In the genomic region with DNA sequence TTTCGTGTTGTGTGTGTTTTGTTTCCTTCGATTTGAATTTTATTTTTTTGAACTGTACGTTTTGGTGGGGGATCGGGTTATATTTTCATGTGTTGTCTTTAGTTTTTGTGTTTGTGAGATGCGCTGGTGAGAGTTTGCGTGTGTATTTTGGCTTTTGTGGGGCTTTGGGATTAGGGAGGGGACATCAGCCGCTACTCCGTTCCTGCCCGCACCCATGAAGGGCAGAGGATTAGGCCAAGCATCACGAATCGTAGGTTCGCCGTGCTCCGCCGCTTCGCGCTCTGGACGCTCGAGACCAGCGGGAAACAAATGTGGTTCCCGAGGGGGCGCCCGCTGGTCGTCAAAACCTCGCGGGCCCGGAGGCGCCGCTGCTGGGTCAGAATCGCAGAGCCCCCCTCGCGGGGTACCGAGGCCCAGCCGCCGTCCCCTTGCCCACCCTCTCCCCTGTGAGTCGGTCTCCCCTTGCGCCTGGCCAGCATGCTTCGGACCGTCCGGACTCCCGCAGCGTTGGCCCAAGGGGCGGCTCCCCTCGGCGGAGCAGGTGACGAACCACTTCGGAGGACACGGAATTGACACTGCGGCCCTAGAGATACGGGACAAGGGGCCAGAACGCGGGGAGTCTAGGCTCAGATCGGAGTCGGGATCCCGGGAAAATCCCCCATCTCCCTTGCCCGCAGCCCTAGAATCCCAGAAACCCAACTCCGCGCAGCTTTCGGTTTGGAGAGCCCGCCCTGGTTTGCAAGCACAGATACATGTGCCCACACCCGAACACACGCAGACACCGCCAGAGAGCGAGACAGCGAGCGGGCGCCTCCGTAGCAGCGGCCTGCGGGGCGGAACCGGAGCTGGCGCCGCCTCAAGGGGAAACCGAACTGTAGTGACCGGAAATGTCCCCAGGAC, we compare ENCODE assay signal across 9 cellular contexts. TPM values are rescaled to one million over a fixed set of nuclear protein-coding genes. Genes with fewer than 3 reads are reported as not detected.
DNase-seq lines count a peak whose midpoint lies in the region; ATAC-seq, FAIRE-seq and TF ChIP-seq lines count a peak whose summit lies in the region.
"Had no signal": no experiment of that assay in that cellular context is flagged by ENCODE, and none has a peak within 500 bp of the region (broad histone marks: within the 10 kb centered on the region; RNA-seq: fewer than 3 reads in every experiment).

No MANE protein-coding gene starts in this region.

- H3K27me3 ChIP-seq in OCI-LY1 (ENCODE audit: insufficient read depth, low read length) (no peaks in the 10 kb centered on the region), K562 (ENCODE audit: control insufficient read depth in 2 of 2, insufficient read depth in 2 of 2, low read length in 2 of 2) (peaks cover 12 to 60% of the 10 kb centered on the region in 2 experiments; a peak in 3 of 5 replicates), keratinocyte (ENCODE audit: control insufficient read depth, extremely low read depth, insufficient read depth, low read length) (peaks cover 96% of the 10 kb centered on the region)

- in situ Hi-C loops in K562 (cut with MboI) = no loop called here

- peak overlapping the region; percentile 88 for H3K4me2 ChIP-seq in OCI-LY1 (ENCODE audit: low read length)
- no peak overlapping the region for H3K4me2 ChIP-seq in K562 (ENCODE audit: insufficient read depth, low read length)
- peak overlapping the region; percentile 94 for H3K4me2 ChIP-seq in keratinocyte (ENCODE audit: control insufficient read depth, extremely low read depth, insufficient read depth, low read depth, low read length)

- H3F3A ChIP-seq in OCI-LY1 (ENCODE audit: insufficient read depth, low read length) = no peaks in the 10 kb centered on the region

- POLR2A ChIA-PET in K562 (lab: Yijun Ruan, JAX) = no interaction called here

- TF ChIP-seq RAD21 in K562 (CRISPR knock-in tag; conservative IDR thresholded peaks at IDR 0.05 in 1 of 2, IDR thresholded peaks at IDR 0.05 in 1 of 2) = no peak

- no peak for TF ChIP-seq POLR2A in K562 (conservative IDR thresholded peaks at IDR 0.05)

- no peak for FAIRE-seq in K562 (lab: Jason Lieb, UNC)
- FAIRE-seq in keratinocyte (lab: Jason Lieb, UNC) = no peak
- FAIRE-seq: TTC549 had no signal

- H3K9me3 ChIP-seq in OCI-LY1 (ENCODE audit: low read length) (no peaks in the 10 kb centered on the region), K562 (replicated peaks; ENCODE audit: control insufficient read depth, insufficient read depth, low read depth, low read length) (no peaks in the 10 kb centered on the region), keratinocyte (ENCODE audit: control insufficient read depth, low read depth, low read length) (no peaks in the 10 kb centered on the region)

- H3K27ac ChIP-seq in OCI-LY1 (ENCODE audit: low read depth, low read length, poor library complexity, severe bottlenecking) = peak overlapping the region; percentile 97
- no peak overlapping the region for H3K27ac ChIP-seq in K562 (ENCODE audit: extremely low read depth, low read depth, low read length)
- H3K27ac ChIP-seq in keratinocyte (ENCODE audit: control insufficient read depth, insufficient read depth, low read length) = no peak overlapping the region

- no peak for TF ChIP-seq EP300 in K562 (IDR thresholded peaks at IDR 0.05; ENCODE audit: low read length)

- intact Hi-C loops in K562 (cut with micrococcal nuclease) = no loop called here

- CTCF ChIA-PET in K562 (lab: Yijun Ruan, JAX; ENCODE audit: low intra/inter-chr PET ratio) = no interaction called here

- H3K9ac ChIP-seq in OCI-LY1 (ENCODE audit: low read length) = peak overlapping the region; percentile 94
- H3K9ac ChIP-seq in K562 (ENCODE audit: insufficient read depth in 1 of 2, low read depth in 2 of 2, low read length in 2 of 2) = no peak overlapping the region
- H3K9ac ChIP-seq in keratinocyte (ENCODE audit: control insufficient read depth, extremely low read depth, insufficient read depth, low read length) = peak overlapping the region; percentile 7

- 38% methylated on average over 31 of the region's 76 CpGs for WGBS in K562 (ENCODE audit: insufficient coverage, low coverage, missing lambda C conversion rate)

- peaks cover 79% of the 10 kb centered on the region for H3K4me1 ChIP-seq in OCI-LY1 (ENCODE audit: insufficient read depth, low read length, severe bottlenecking)
- peaks cover 0 to 32% of the 10 kb centered on the region in 2 experiments; a peak in 2 of 5 replicates for H3K4me1 ChIP-seq in K562 (replicated peaks in 1 of 2; ENCODE audit: control insufficient read depth in 2 of 2, insufficient read depth in 2 of 2, low read length in 2 of 2)
- H3K4me1 ChIP-seq in keratinocyte (ENCODE audit: control insufficient read depth, extremely low read depth, insufficient read depth, low read length) = peaks cover 20% of the 10 kb centered on the region

- H3K9me1 ChIP-seq in K562 (ENCODE audit: control insufficient read depth, insufficient read depth, low read length) (no peaks in the 10 kb centered on the region), keratinocyte (ENCODE audit: control insufficient read depth, extremely low read depth, insufficient read depth, low read length) (no peaks in the 10 kb centered on the region)

- H3K36me3 ChIP-seq in OCI-LY1 (ENCODE audit: insufficient read depth, low read length) = no peaks in the 10 kb centered on the region
- no peaks in the 10 kb centered on the region for H3K36me3 ChIP-seq in K562 (ENCODE audit: control insufficient read depth, insufficient read depth, low read length)
- H3K36me3 ChIP-seq in keratinocyte (ENCODE audit: control insufficient read depth in 2 of 2, extremely low read depth in 1 of 2, insufficient read depth in 2 of 2, low read length in 2 of 2) = no peaks in the 10 kb centered on the region

- no peak overlapping the region for H2AFZ ChIP-seq in OCI-LY1 (ENCODE audit: low read length)
- no peak overlapping the region for H2AFZ ChIP-seq in K562 (ENCODE audit: low read depth, low read length)
- peak overlapping the region; percentile 69 for H2AFZ ChIP-seq in keratinocyte (ENCODE audit: control insufficient read depth, low read length)

- H3K9me2 ChIP-seq in OCI-LY1 (ENCODE audit: low read depth, low read length) = no peaks in the 10 kb centered on the region

- H3K79me2 ChIP-seq in OCI-LY1 (ENCODE audit: insufficient read depth, low read length) (peaks cover 31% of the 10 kb centered on the region), K562 (ENCODE audit: control insufficient read depth, insufficient read depth, low read length) (no peaks in the 10 kb centered on the region), keratinocyte (ENCODE audit: control insufficient read depth, insufficient read depth, low read length) (no peaks in the 10 kb centered on the region)

- no peaks in the 10 kb centered on the region for H4K20me1 ChIP-seq in OCI-LY1 (ENCODE audit: insufficient read depth, low read length)
- 0 out of 2 replicates have a peak, but pooled peaks cover 6% of the 10 kb centered on the region for H4K20me1 ChIP-seq in K562 (replicated peaks; ENCODE audit: control insufficient read depth, insufficient read depth, low read length)
- peaks cover 13% of the 10 kb centered on the region for H4K20me1 ChIP-seq in keratinocyte (ENCODE audit: control insufficient read depth, extremely low read depth, insufficient read depth, low read length)

- H3K4me3 ChIP-seq in HFF-Myc (replicated peaks; ENCODE audit: low read depth, low read length) (peak overlapping the region; percentile 41), OCI-LY1 (ENCODE audit: low read depth, low read length, poor library complexity, severe bottlenecking) (peak overlapping the region; percentile 82), K562 (no peak overlapping the region), keratinocyte (ENCODE audit: control insufficient read depth in 2 of 3, extremely low read depth in 1 of 3, insufficient read depth in 2 of 3, low read depth in 1 of 3, low read length in 3 of 3) (peak overlapping the region; percentile 30 to 81 (median 74))

- TF ChIP-seq CTCF in HFF-Myc (IDR thresholded peaks at IDR 0.05; ENCODE audit: low read depth, low read length, missing control alignments) = no peak
- TF ChIP-seq CTCF in OCI-LY1 (IDR thresholded peaks at IDR 0.05; ENCODE audit: low read length) = peak; percentile 40; the same call in 1 of the 2 replicates
- no peak for TF ChIP-seq CTCF in K562 (IDR thresholded peaks at IDR 0.05 in 2 of 3, conservative IDR thresholded peaks at IDR 0.05 in 1 of 3; ENCODE audit: insufficient read depth in 2 of 3, low read depth in 1 of 3, low read length in 3 of 3)
- no peak for TF ChIP-seq CTCF in keratinocyte (optimal IDR thresholded peaks at IDR 0.05 in 1 of 3, IDR thresholded peaks at IDR 0.05 in 1 of 3, conservative IDR thresholded peaks at IDR 0.05 in 1 of 3; ENCODE audit: extremely low read depth in 1 of 3, insufficient read depth in 2 of 3, low read length in 3 of 3)

- DNase-seq in DMS53 treated with DMSO at 0.1 percent for 48 hours (lab: John Stamatoyannopoulos, UW; ENCODE audit: unreplicated experiment) = peak; percentile 63
- DNase-seq in HFF-Myc (ENCODE audit: extremely low read depth, low read depth) = no peak
- no peak for DNase-seq in K562 (ENCODE audit: extremely low read depth in 1 of 4, low spot score in 3 of 4)
- no peak for DNase-seq in keratinocyte (ENCODE audit: low read depth, low spot score)
- peak; percentile 46 to 60 for DNase-seq in stimulated activated CD4-positive, alpha-beta T cell treated with anti-CD3 and anti-CD28 coated beads, Interleukin-4, amount 100 ng/mL, for 4 hours
- no peak for DNase-seq in D341Med (ENCODE audit: low spot score)
- DNase-seq in SIG-M5 (lab: John Stamatoyannopoulos, UW) = no peak

- no peak for ATAC-seq in K562

- dilution Hi-C loops in keratinocyte (cut with MboI; ENCODE audit: extremely low pct_ligation_motif_present, low sequenced_read_pairs) = no loop called here

- no TSS peak for BruUV-seq in K562 (replicated peaks; lab: Mats Ljungman, UMichigan)

RNA-seq across cellular contexts. Expression of gene PAX5, which starts 2.4 kb away (rescaled TPM):
- total RNA-seq in K562 (2011; cell fraction: chromatin; rRNA removed; ENCODE audit: low replicate concordance) = not detected in 2 replicates
- total RNA-seq in K562 (2011; cell fraction: nucleolus; rRNA removed) = not detected in 2 replicates
- not detected in 2 replicates for total RNA-seq in K562 (2011; cell fraction: nucleoplasm; rRNA removed)
- total RNA-seq in K562 (2014; rRNA removed) (not detected in 2 replicates), K562 (2014; rRNA removed; fragmentation: Illumina TruSeq; extraction: Trizol) (not detected in 2 replicates), K562 (2015; rRNA removed; fragmentation: Illumina TruSeq; extraction: Trizol) (not detected in 2 replicates), K562 (2021) (0.09 and 0.13 TPM in 2 replicates)
- polyA plus RNA-seq in K562 (2011; rRNA removed) (not detected in 2 replicates), K562 (2014; fragmentation: Illumina TruSeq; extraction: Trizol) (not detected in 2 replicates), K562 (2014; fragmentation: Nextera tagmentation; extraction: Ambion mirVana) (not detected), K562 (2014; rRNA removed) (0.03 TPM in 1 of 2 replicates, not detected in the other), keratinocyte (not detected in 3 replicates)
- not detected in 2 replicates for polyA plus RNA-seq in K562 (2011; cell fraction: cytosol; rRNA removed)
- not detected in 2 replicates for polyA plus RNA-seq in K562 (2011; cell fraction: nucleus; rRNA removed)
- 0.04 and 0.11 TPM in 2 replicates for polyA plus RNA-seq in K562 (2012)
- not detected in 2 replicates for polyA minus RNA-seq in K562 (2011; rRNA and poly(A)+ RNA removed)
- not detected in 2 replicates for polyA minus RNA-seq in K562 (2011; cell fraction: cytosol; rRNA and poly(A)+ RNA removed)
- polyA minus RNA-seq in K562 (2011; cell fraction: nucleus; rRNA and poly(A)+ RNA removed) = not detected in 2 replicates
- polyA plus RNA-seq in keratinocyte (2011; ENCODE audit: low read depth) = not detected
- not detected in 2 replicates for polyA plus RNA-seq in keratinocyte (2011; cell fraction: cytosol; rRNA removed)
- not detected in 2 replicates for polyA plus RNA-seq in keratinocyte (2011; cell fraction: nucleus; rRNA removed)
- polyA plus RNA-seq in keratinocyte (2012; ENCODE audit: low replicate concordance) = not detected in 2 replicates
- polyA minus RNA-seq in keratinocyte = not detected in 3 replicates
- not detected for polyA minus RNA-seq in keratinocyte (2011; cell fraction: cytosol; rRNA and poly(A)+ RNA removed)
- polyA minus RNA-seq in keratinocyte (2011; cell fraction: nucleus; rRNA and poly(A)+ RNA removed) = not detected in 2 replicates

Comparison
In these comparisons a context has a peak if more than half of its experiments do, and no peak if none do; other contexts are left out.
1. DNase-seq: peak in DMS53 treated with DMSO at 0.1 percent for 48 hours (single experiment) and stimulated activated CD4-positive, alpha-beta T cell treated with anti-CD3 and anti-CD28 coated beads, Interleukin-4, amount 100 ng/mL, for 4 hours (2 of 2); none in HFF-Myc (single experiment), K562 (0 of 4), keratinocyte (single experiment), D341Med (single experiment) and SIG-M5 (single experiment).
2. H3K9ac ChIP-seq: peak in OCI-LY1 (single experiment) and keratinocyte (single experiment); none in K562 (0 of 2).